Comparison of ENCODE assay signal across 1 cellular context in the genomic region with DNA sequence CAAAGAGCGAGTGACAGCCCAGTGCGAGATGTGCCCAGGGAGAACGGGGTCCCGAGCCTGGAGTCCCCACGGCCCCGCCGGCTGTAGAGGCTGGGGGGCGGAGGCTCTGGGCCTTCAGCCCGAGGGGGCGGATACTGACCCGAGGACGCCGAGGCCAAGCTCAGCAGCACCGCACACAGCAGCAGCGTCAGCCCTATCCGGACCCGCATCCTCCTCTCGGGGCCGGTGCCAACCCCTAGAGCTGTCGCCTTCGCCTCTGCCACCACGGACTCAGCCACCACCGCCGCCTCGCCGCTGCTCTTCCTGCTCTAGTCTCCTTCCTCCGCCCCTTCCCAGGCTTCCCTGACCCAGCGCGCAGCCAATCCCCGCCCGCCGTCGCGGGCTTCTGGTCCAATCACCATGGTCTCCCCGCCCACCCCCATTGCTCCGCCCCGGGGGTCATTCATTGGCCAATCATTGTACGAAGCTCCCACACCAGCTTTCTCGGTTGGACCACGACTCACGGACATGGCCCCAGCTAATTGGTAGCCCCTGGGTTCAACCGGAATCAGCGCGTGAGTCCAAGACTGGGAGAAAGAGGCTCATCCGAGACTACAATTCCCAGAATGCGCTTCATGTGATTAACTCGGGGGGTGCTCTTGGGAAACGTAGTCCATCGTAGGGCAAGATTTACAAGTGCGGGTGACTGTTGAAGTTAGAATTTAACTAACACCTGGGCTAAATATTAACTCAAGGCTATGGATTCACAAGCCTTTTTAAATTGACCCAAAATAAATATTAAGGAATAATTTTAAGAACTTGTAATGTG.
TF ChIP-seq lines count a peak whose summit lies in the region.

A gene (minus strand): TSS at position 318 of the 808 bp plus-strand sequence. CDS start 109 bp downstream, at position 209.

TF ChIP-seq in HepG2, 621 proteins besides CTCF, POLR2A, EP300 and RAD21 (continued from another document and continues in another):
- TF ChIP-seq YEATS2 (CRISPR knock-in tag; IDR thresholded peaks at IDR 0.05; ENCODE audit: borderline replicate concordance) (no peak), NPAS2 (CRISPR knock-in tag; IDR thresholded peaks at IDR 0.05; ENCODE audit: borderline replicate concordance) (no peak), FOXA3 (CRISPR knock-in tag; IDR thresholded peaks at IDR 0.05) (peak; percentile 34; the same call in 1 of the 2 replicates), ZNF616 (CRISPR knock-in tag; IDR thresholded peaks at IDR 0.05; ENCODE audit: low read depth) (no peak), ZNF644 (CRISPR knock-in tag; IDR thresholded peaks at IDR 0.05; ENCODE audit: low read depth) (no peak), SKI (IDR thresholded peaks at IDR 0.05; ENCODE audit: partially characterized antibody) (no peak), AKAP8 (CRISPR knock-in tag; IDR thresholded peaks at IDR 0.05) (no peak), ZNF7 (CRISPR knock-in tag; IDR thresholded peaks at IDR 0.05) (no peak), SNAPC2 (CRISPR knock-in tag; IDR thresholded peaks at IDR 0.05) (no peak), NCOA2 (CRISPR knock-in tag; IDR thresholded peaks at IDR 0.05) (no peak), ZNF749 (CRISPR knock-in tag; IDR thresholded peaks at IDR 0.05; ENCODE audit: borderline replicate concordance) (no peak), NFKBIZ (CRISPR knock-in tag; IDR thresholded peaks at IDR 0.05) (no peak), SAFB2 (CRISPR knock-in tag; IDR thresholded peaks at IDR 0.05; ENCODE audit: borderline replicate concordance, low read depth) (no peak; the same call in 1 of the 2 replicates), ZNF562 (CRISPR knock-in tag; IDR thresholded peaks at IDR 0.05; ENCODE audit: borderline replicate concordance) (no peak), CEBPB (IDR thresholded peaks at IDR 0.05; ENCODE audit: borderline replicate concordance, low read depth, low read length) (no peak), ZSCAN30 (CRISPR knock-in tag; IDR thresholded peaks at IDR 0.05) (no peak), RCOR2 (CRISPR knock-in tag; IDR thresholded peaks at IDR 0.05) (no peak), NR2F6 (IDR thresholded peaks at IDR 0.05) (peak; percentile 34; the same call in 1 of the 2 replicates), NR2F6 (CRISPR knock-in tag; IDR thresholded peaks at IDR 0.05) (no peak), JUND (CRISPR knock-in tag; IDR thresholded peaks at IDR 0.05) (no peak), ZFP90 (CRISPR knock-in tag; IDR thresholded peaks at IDR 0.05; ENCODE audit: borderline replicate concordance) (no peak), SALL1 (CRISPR knock-in tag; IDR thresholded peaks at IDR 0.05) (no peak; the same call in 1 of the 2 replicates), ZNF674 (CRISPR knock-in tag; IDR thresholded peaks at IDR 0.05; ENCODE audit: low read depth) (no peak), ZNF607 (CRISPR knock-in tag; IDR thresholded peaks at IDR 0.05; ENCODE audit: borderline replicate concordance) (no peak), ZNF124 (CRISPR knock-in tag; IDR thresholded peaks at IDR 0.05) (no peak), POLR2AphosphoS5 (IDR thresholded peaks at IDR 0.05; ENCODE audit: low read depth, low read length) (peak; percentile 71), SP4 (CRISPR knock-in tag; IDR thresholded peaks at IDR 0.05) (peak; percentile 74), GATA4 (IDR thresholded peaks at IDR 0.05; ENCODE audit: borderline replicate concordance, low read depth) (no peak), FOSL1 (CRISPR knock-in tag; IDR thresholded peaks at IDR 0.05; ENCODE audit: borderline replicate concordance) (no peak), ZSCAN25 (CRISPR knock-in tag; IDR thresholded peaks at IDR 0.05) (no peak), ZNF670 (CRISPR knock-in tag; IDR thresholded peaks at IDR 0.05; ENCODE audit: borderline replicate concordance) (no peak), ZNF792 (CRISPR knock-in tag; IDR thresholded peaks at IDR 0.05) (peak; percentile 82; the same call in 1 of the 2 replicates), EZH2 (conservative IDR thresholded peaks at IDR 0.05; ENCODE audit: low read depth, low read length) (no peak), ZNF790 (CRISPR knock-in tag; IDR thresholded peaks at IDR 0.05; ENCODE audit: borderline replicate concordance) (no peak; the same call in 1 of the 2 replicates), PRPF4 (IDR thresholded peaks at IDR 0.05; ENCODE audit: low read depth, low read length, poor library complexity, severe bottlenecking) (no peak), SMAD1 (CRISPR knock-in tag; IDR thresholded peaks at IDR 0.05; ENCODE audit: borderline replicate concordance, low read depth) (no peak; the same call in 1 of the 2 replicates), IKZF4 (CRISPR knock-in tag; IDR thresholded peaks at IDR 0.05; ENCODE audit: borderline replicate concordance, low read depth, not compliant biosample characterization) (no peak), ZNF263 (CRISPR knock-in tag; IDR thresholded peaks at IDR 0.05) (0 out of 2 replicates have a peak, but pooled peaks have one; percentile 16), SMYD3 (CRISPR knock-in tag; IDR thresholded peaks at IDR 0.05) (no peak), SP2 (CRISPR knock-in tag; IDR thresholded peaks at IDR 0.05) (peak; percentile 90), KDM5B (CRISPR knock-in tag; IDR thresholded peaks at IDR 0.05; ENCODE audit: borderline replicate concordance) (peak; percentile 55; the same call in 1 of the 2 replicates), HDAC6 (IDR thresholded peaks at IDR 0.05; ENCODE audit: low read depth, low read length) (no peak), ZC3H13 (CRISPR knock-in tag; IDR thresholded peaks at IDR 0.05) (no peak), ZNF350 (CRISPR knock-in tag; IDR thresholded peaks at IDR 0.05; ENCODE audit: borderline replicate concordance, low read depth) (0 out of 2 replicates have a peak, but pooled peaks have one; percentile 46), ZNF3 (CRISPR knock-in tag; IDR thresholded peaks at IDR 0.05) (no peak), CENPX (CRISPR knock-in tag; IDR thresholded peaks at IDR 0.05) (no peak), ZC3H4 (CRISPR knock-in tag; IDR thresholded peaks at IDR 0.05; ENCODE audit: borderline replicate concordance) (no peak), NONO (IDR thresholded peaks at IDR 0.05) (no peak), NONO (CRISPR knock-in tag; conservative IDR thresholded peaks at IDR 0.05) (peak; percentile 66; the same call in 1 of the 2 replicates), ZNF441 (CRISPR knock-in tag; IDR thresholded peaks at IDR 0.05; ENCODE audit: borderline replicate concordance) (no peak)
- TF ChIP-seq, protein P1, sequence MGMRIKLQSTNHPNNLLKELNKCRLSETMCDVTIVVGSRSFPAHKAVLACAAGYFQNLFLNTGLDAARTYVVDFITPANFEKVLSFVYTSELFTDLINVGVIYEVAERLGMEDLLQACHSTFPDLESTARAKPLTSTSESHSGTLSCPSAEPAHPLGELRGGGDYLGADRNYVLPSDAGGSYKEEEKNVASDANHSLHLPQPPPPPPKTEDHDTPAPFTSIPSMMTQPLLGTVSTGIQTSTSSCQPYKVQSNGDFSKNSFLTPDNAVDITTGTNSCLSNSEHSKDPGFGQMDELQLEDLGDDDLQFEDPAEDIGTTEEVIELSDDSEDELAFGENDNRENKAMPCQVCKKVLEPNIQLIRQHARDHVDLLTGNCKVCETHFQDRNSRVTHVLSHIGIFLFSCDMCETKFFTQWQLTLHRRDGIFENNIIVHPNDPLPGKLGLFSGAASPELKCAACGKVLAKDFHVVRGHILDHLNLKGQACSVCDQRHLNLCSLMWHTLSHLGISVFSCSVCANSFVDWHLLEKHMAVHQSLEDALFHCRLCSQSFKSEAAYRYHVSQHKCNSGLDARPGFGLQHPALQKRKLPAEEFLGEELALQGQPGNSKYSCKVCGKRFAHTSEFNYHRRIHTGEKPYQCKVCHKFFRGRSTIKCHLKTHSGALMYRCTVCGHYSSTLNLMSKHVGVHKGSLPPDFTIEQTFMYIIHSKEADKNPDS (CRISPR knock-in tag; IDR thresholded peaks at IDR 0.05): no peak
- TF ChIP-seq, protein P2, sequence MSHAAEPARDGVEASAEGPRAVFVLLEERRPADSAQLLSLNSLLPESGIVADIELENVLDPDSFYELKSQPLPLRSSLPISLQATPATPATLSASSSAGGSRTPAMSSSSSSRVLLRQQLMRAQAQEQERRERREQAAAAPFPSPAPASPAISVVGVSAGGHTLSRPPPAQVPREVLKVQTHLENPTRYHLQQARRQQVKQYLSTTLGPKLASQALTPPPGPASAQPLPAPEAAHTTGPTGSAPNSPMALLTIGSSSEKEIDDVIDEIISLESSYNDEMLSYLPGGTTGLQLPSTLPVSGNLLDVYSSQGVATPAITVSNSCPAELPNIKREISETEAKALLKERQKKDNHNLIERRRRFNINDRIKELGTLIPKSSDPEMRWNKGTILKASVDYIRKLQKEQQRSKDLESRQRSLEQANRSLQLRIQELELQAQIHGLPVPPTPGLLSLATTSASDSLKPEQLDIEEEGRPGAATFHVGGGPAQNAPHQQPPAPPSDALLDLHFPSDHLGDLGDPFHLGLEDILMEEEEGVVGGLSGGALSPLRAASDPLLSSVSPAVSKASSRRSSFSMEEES (CRISPR knock-in tag; IDR thresholded peaks at IDR 0.05): no peak
- TF ChIP-seq, protein P3, sequence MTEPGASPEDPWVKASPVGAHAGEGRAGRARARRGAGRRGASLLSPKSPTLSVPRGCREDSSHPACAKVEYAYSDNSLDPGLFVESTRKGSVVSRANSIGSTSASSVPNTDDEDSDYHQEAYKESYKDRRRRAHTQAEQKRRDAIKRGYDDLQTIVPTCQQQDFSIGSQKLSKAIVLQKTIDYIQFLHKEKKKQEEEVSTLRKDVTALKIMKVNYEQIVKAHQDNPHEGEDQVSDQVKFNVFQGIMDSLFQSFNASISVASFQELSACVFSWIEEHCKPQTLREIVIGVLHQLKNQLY (CRISPR knock-in tag; IDR thresholded peaks at IDR 0.05): no peak
- TF ChIP-seq, protein P4, sequence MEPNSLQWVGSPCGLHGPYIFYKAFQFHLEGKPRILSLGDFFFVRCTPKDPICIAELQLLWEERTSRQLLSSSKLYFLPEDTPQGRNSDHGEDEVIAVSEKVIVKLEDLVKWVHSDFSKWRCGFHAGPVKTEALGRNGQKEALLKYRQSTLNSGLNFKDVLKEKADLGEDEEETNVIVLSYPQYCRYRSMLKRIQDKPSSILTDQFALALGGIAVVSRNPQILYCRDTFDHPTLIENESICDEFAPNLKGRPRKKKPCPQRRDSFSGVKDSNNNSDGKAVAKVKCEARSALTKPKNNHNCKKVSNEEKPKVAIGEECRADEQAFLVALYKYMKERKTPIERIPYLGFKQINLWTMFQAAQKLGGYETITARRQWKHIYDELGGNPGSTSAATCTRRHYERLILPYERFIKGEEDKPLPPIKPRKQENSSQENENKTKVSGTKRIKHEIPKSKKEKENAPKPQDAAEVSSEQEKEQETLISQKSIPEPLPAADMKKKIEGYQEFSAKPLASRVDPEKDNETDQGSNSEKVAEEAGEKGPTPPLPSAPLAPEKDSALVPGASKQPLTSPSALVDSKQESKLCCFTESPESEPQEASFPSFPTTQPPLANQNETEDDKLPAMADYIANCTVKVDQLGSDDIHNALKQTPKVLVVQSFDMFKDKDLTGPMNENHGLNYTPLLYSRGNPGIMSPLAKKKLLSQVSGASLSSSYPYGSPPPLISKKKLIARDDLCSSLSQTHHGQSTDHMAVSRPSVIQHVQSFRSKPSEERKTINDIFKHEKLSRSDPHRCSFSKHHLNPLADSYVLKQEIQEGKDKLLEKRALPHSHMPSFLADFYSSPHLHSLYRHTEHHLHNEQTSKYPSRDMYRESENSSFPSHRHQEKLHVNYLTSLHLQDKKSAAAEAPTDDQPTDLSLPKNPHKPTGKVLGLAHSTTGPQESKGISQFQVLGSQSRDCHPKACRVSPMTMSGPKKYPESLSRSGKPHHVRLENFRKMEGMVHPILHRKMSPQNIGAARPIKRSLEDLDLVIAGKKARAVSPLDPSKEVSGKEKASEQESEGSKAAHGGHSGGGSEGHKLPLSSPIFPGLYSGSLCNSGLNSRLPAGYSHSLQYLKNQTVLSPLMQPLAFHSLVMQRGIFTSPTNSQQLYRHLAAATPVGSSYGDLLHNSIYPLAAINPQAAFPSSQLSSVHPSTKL (CRISPR knock-in tag; IDR thresholded peaks at IDR 0.05): no peak
- TF ChIP-seq, protein P5, sequence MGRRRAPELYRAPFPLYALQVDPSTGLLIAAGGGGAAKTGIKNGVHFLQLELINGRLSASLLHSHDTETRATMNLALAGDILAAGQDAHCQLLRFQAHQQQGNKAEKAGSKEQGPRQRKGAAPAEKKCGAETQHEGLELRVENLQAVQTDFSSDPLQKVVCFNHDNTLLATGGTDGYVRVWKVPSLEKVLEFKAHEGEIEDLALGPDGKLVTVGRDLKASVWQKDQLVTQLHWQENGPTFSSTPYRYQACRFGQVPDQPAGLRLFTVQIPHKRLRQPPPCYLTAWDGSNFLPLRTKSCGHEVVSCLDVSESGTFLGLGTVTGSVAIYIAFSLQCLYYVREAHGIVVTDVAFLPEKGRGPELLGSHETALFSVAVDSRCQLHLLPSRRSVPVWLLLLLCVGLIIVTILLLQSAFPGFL (CRISPR knock-in tag; IDR thresholded peaks at IDR 0.05): no peak
